ENCODE assay signal across 2 cellular contexts in the genomic region with DNA sequence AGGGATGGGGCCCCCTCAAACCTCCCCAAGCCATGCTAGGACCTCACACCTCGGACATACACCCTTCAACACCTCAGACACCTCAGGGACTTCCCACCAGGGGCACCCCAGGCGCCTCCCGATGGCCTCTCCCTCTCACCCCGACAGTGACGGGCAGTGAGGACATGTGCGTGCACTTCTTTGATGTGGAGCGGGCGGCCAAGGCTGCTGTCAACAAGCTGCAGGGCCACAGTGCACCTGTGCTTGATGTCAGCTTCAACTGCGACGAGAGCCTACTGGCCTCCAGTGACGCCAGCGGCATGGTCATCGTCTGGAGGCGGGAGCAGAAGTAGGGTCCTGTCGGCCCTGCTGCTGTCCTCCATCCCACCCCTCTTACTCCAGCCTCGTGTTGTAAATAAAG.
TF ChIP-seq lines count a peak whose summit lies in the region.

No MANE protein-coding gene starts in this region.

TF ChIP-seq in IMR-90, 13 proteins besides CTCF, POLR2A, EP300 and RAD21:
- no peak for TF ChIP-seq CHD1 (IDR thresholded peaks at IDR 0.05; ENCODE audit: low read depth, low read length)
- TF ChIP-seq BHLHE40 (IDR thresholded peaks at IDR 0.05; ENCODE audit: low read depth, low read length) = no peak
- no peak for TF ChIP-seq RFX5 (IDR thresholded peaks at IDR 0.05; ENCODE audit: low read depth, low read length)
- no peak for TF ChIP-seq FOS (IDR thresholded peaks at IDR 0.05; ENCODE audit: low read depth, low read length)
- no peak for TF ChIP-seq MAFK (IDR thresholded peaks at IDR 0.05; ENCODE audit: low read depth, low read length)
- no peak for TF ChIP-seq MAZ (IDR thresholded peaks at IDR 0.05; ENCODE audit: borderline replicate concordance, low read depth, low read length)
- no peak for TF ChIP-seq CEBPB (IDR thresholded peaks at IDR 0.05; ENCODE audit: low read depth, low read length)
- TF ChIP-seq USF2 (IDR thresholded peaks at IDR 0.05; ENCODE audit: low read depth, low read length) = no peak
- no peak for TF ChIP-seq NFE2L2 (IDR thresholded peaks at IDR 0.05; ENCODE audit: low read depth, low read length)
- TF ChIP-seq, protein P1, sequence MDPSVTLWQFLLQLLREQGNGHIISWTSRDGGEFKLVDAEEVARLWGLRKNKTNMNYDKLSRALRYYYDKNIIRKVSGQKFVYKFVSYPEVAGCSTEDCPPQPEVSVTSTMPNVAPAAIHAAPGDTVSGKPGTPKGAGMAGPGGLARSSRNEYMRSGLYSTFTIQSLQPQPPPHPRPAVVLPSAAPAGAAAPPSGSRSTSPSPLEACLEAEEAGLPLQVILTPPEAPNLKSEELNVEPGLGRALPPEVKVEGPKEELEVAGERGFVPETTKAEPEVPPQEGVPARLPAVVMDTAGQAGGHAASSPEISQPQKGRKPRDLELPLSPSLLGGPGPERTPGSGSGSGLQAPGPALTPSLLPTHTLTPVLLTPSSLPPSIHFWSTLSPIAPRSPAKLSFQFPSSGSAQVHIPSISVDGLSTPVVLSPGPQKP (IDR thresholded peaks at IDR 0.05; ENCODE audit: borderline replicate concordance, low read depth, low read length) = no peak
- no peak for TF ChIP-seq SMC3 (IDR thresholded peaks at IDR 0.05; ENCODE audit: low read depth, low read length)
- no peak for TF ChIP-seq RCOR1 (IDR thresholded peaks at IDR 0.05; ENCODE audit: insufficient replicate concordance, low read length)
- no peak for TF ChIP-seq MXI1 (IDR thresholded peaks at IDR 0.05; ENCODE audit: borderline replicate concordance, low read depth, low read length)

TF ChIP-seq in K562, 482 proteins besides CTCF, POLR2A, EP300 and RAD21:
- peak; percentile 53; the same call in 1 of the 2 replicates for TF ChIP-seq POLR2G (IDR thresholded peaks at IDR 0.05; ENCODE audit: low read depth, low read length)
- peak; percentile 26; the same call in 1 of the 2 replicates for TF ChIP-seq RBFOX2 (IDR thresholded peaks at IDR 0.05; ENCODE audit: low read depth, low read length)
- TF ChIP-seq YBX1 (IDR thresholded peaks at IDR 0.05) = no peak
- no peak for TF ChIP-seq HMBOX1 (IDR thresholded peaks at IDR 0.05)
